22 cellular contexts compared by ENCODE assay signal in the genomic region with DNA sequence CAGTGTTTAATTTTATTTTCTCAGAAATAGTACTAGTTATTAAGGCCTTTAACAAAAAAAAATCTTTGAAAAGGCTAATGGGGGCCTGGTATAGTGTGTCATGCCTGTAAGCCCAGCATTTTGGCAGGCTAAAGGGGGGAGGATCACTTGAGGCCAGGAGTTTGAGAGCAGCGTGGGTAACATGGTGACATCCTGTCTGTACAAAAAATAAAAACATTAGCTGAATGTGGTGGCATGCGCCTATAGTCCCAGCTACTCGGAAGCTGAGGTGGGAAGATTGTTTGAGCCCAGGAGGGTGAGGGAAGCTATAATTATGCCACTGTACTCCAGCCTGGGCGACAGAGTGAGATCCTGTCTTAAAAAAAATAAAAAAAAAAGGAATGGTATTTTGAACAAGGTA.
A peak's percentile ranks its signal among the peaks of the same experiment; 100 is the strongest.
DNase-seq lines count a peak whose midpoint lies in the region; ATAC-seq and TF ChIP-seq lines count a peak whose summit lies in the region.
"Had no signal": no experiment of that assay in that cellular context is flagged by ENCODE, and none has a peak within 500 bp of the region (broad histone marks: within the 10 kb centered on the region; RNA-seq: fewer than 3 reads in every experiment).

No MANE protein-coding gene starts in this region.

- no peaks in the 10 kb centered on the region for H4K20me1 ChIP-seq in neural cell (ENCODE audit: insufficient read depth)

- TF ChIP-seq CTCF in heart right ventricle (IDR thresholded peaks at IDR 0.05) (no peak), neural cell (IDR thresholded peaks at IDR 0.05; ENCODE audit: poor library complexity, severe bottlenecking) (no peak)

- H3K9ac ChIP-seq in neural cell (ENCODE audit: low read length) = no peak overlapping the region

- H3K27ac ChIP-seq in heart right ventricle (no peak overlapping the region), neural cell (ENCODE audit: low read length) (no peak overlapping the region)

- ATAC-seq in activated naive CD8-positive, alpha-beta T cell treated with anti-CD3 and anti-CD28 coated beads, Interleukin-2, amount 50 U/mL, for 24 hours = no peak
- ATAC-seq in heart right ventricle = peak in 5 of 8 donors; percentile 30 to 66 (median 37)
- no peak for ATAC-seq in stimulated activated memory B cell treated with anti-CD40 and anti-IgM and Interleukin-4, amounts not matched to agents 10 μg/mL and 1 μg/mL and 100 μg/mL, for 72 hours
- ATAC-seq: CD8-positive, alpha-beta T cell had no signal

- intact Hi-C loops in heart right ventricle (cut with DNase I) = loop anchor here in 1 of 10 donors (5.0 kb wide), 1 partner anchor 34 kb away; no protein-coding TSS in a partner anchor

- H2AFZ ChIP-seq in neural cell (ENCODE audit: low read depth, low read length) = no peak overlapping the region

- DNase-seq in activated naive CD8-positive, alpha-beta T cell treated with anti-CD3 and anti-CD28 coated beads for 36 hours = no peak
- no peak for DNase-seq in activated naive CD8-positive, alpha-beta T cell treated with anti-CD3 and anti-CD28 coated beads, Interleukin-2, amount 50 U/mL, for 24 hours
- DNase-seq in heart right ventricle = no peak
- DNase-seq in AG20443 (ENCODE audit: low spot score) = no peak
- DNase-seq in HT-29 (ENCODE audit: low spot score) = no peak
- no peak for DNase-seq in DMS53 treated with DMSO at 0.1 percent for 48 hours (lab: John Stamatoyannopoulos, UW; ENCODE audit: unreplicated experiment)
- DNase-seq: 8988T; AML-193; C1 segment of cervical spinal cord; CD8-positive, alpha-beta T cell; DMS53; EL; GF-D8; IMR-90; NCI-H1105; NCI-H146; NCI-H2029; NCI-H2227 treated with DMSO at 0.1 percent for 48 hours; NCI-H510A treated with DMSO at 0.1 percent for 48 hours; NCI-H774 had no signal

- no peaks in the 10 kb centered on the region for H3K36me3 Mint-ChIP-seq in activated naive CD8-positive, alpha-beta T cell treated with anti-CD3 and anti-CD28 coated beads for 36 hours
- H3K36me3 Mint-ChIP-seq in activated naive CD8-positive, alpha-beta T cell treated with anti-CD3 and anti-CD28 coated beads, Interleukin-2, amount 50 U/mL, for 24 hours (ENCODE audit: low read depth) = no peaks in the 10 kb centered on the region
- peaks cover 33% of the 10 kb centered on the region for H3K36me3 Mint-ChIP-seq in stimulated activated memory B cell treated with anti-CD40 and anti-IgM and Interleukin-4, amounts not matched to agents 10 μg/mL and 1 μg/mL and 100 μg/mL, for 72 hours
- H3K36me3 Mint-ChIP-seq: CD8-positive, alpha-beta T cell had no signal

- H3K27ac Mint-ChIP-seq in activated naive CD8-positive, alpha-beta T cell treated with anti-CD3 and anti-CD28 coated beads for 36 hours = peak overlapping the region; percentile 16
- no peak overlapping the region for H3K27ac Mint-ChIP-seq in activated naive CD8-positive, alpha-beta T cell treated with anti-CD3 and anti-CD28 coated beads, Interleukin-2, amount 50 U/mL, for 24 hours
- peak overlapping the region; percentile 14 for H3K27ac Mint-ChIP-seq in stimulated activated memory B cell treated with anti-CD40 and anti-IgM and Interleukin-4, amounts not matched to agents 10 μg/mL and 1 μg/mL and 100 μg/mL, for 72 hours
- H3K27ac Mint-ChIP-seq: CD8-positive, alpha-beta T cell had no signal

- H3K9me2 ChIP-seq in neural cell (ENCODE audit: insufficient read depth, low read length) = no peaks in the 10 kb centered on the region

- no peak for TF ChIP-seq EP300 in neural cell (conservative IDR thresholded peaks at IDR 0.05; ENCODE audit: poor library complexity, severe bottlenecking)

- H3K4me3 ChIP-seq in heart right ventricle (no peak overlapping the region), neural cell (ENCODE audit: low read length) (peak overlapping the region; percentile 70)

- H3K79me2 ChIP-seq in neural cell (replicated peaks; ENCODE audit: insufficient read depth, low read length) = peaks cover 70% of the 10 kb centered on the region

- TF ChIP-seq RAD21 in neural cell (conservative IDR thresholded peaks at IDR 0.05) = no peak

- peaks cover 0 to 80% (median 40%) of the 10 kb centered on the region in 9 donors for H3K4me1 ChIP-seq in heart right ventricle

- no peaks in the 10 kb centered on the region for H3K27me3 ChIP-seq in heart right ventricle
- no peaks in the 10 kb centered on the region for H3K27me3 ChIP-seq in neural cell (ENCODE audit: insufficient read depth, low read depth, low read length)

- H3K36me3 ChIP-seq in heart right ventricle (no peaks in the 10 kb centered on the region), neural cell (ENCODE audit: insufficient read depth, low read length) (no peaks in the 10 kb centered on the region)

- H3K9me3 Mint-ChIP-seq in activated naive CD8-positive, alpha-beta T cell treated with anti-CD3 and anti-CD28 coated beads for 36 hours = no peaks in the 10 kb centered on the region
- no peaks in the 10 kb centered on the region for H3K9me3 Mint-ChIP-seq in activated naive CD8-positive, alpha-beta T cell treated with anti-CD3 and anti-CD28 coated beads, Interleukin-2, amount 50 U/mL, for 24 hours
- no peaks in the 10 kb centered on the region for H3K9me3 Mint-ChIP-seq in stimulated activated memory B cell treated with anti-CD40 and anti-IgM and Interleukin-4, amounts not matched to agents 10 μg/mL and 1 μg/mL and 100 μg/mL, for 72 hours
- H3K9me3 Mint-ChIP-seq: CD8-positive, alpha-beta T cell had no signal

- no peaks in the 10 kb centered on the region for H3K27me3 Mint-ChIP-seq in activated naive CD8-positive, alpha-beta T cell treated with anti-CD3 and anti-CD28 coated beads for 36 hours
- H3K27me3 Mint-ChIP-seq in activated naive CD8-positive, alpha-beta T cell treated with anti-CD3 and anti-CD28 coated beads, Interleukin-2, amount 50 U/mL, for 24 hours = no peaks in the 10 kb centered on the region
- H3K27me3 Mint-ChIP-seq in stimulated activated memory B cell treated with anti-CD40 and anti-IgM and Interleukin-4, amounts not matched to agents 10 μg/mL and 1 μg/mL and 100 μg/mL, for 72 hours = no peaks in the 10 kb centered on the region

- peaks cover 15% of the 10 kb centered on the region for H3K4me1 Mint-ChIP-seq in activated naive CD8-positive, alpha-beta T cell treated with anti-CD3 and anti-CD28 coated beads for 36 hours
- peaks cover 15% of the 10 kb centered on the region for H3K4me1 Mint-ChIP-seq in activated naive CD8-positive, alpha-beta T cell treated with anti-CD3 and anti-CD28 coated beads, Interleukin-2, amount 50 U/mL, for 24 hours
- H3K4me1 Mint-ChIP-seq in stimulated activated memory B cell treated with anti-CD40 and anti-IgM and Interleukin-4, amounts not matched to agents 10 μg/mL and 1 μg/mL and 100 μg/mL, for 72 hours = peaks cover 61% of the 10 kb centered on the region

- peak overlapping the region; percentile 95 for H3K4me2 ChIP-seq in neural cell (ENCODE audit: low read length)

- H3K9me3 ChIP-seq in heart right ventricle (no peaks in the 10 kb centered on the region), neural cell (ENCODE audit: low read length) (no peaks in the 10 kb centered on the region)

- WGBS in heart right ventricle, 2 donors = 48 to 52% methylated on average over 4 of the region's 4 CpGs

- H3F3A ChIP-seq in neural cell (ENCODE audit: insufficient read depth, low read length, poor library complexity, severe bottlenecking) = no peaks in the 10 kb centered on the region

- H3K4me3 Mint-ChIP-seq in activated naive CD8-positive, alpha-beta T cell treated with anti-CD3 and anti-CD28 coated beads for 36 hours = no peak overlapping the region
- no peak overlapping the region for H3K4me3 Mint-ChIP-seq in activated naive CD8-positive, alpha-beta T cell treated with anti-CD3 and anti-CD28 coated beads, Interleukin-2, amount 50 U/mL, for 24 hours
- H3K4me3 Mint-ChIP-seq in stimulated activated memory B cell treated with anti-CD40 and anti-IgM and Interleukin-4, amounts not matched to agents 10 μg/mL and 1 μg/mL and 100 μg/mL, for 72 hours = no peak overlapping the region
- H3K4me3 Mint-ChIP-seq: CD8-positive, alpha-beta T cell had no signal

TF ChIP-seq in neural cell, 6 proteins besides CTCF, POLR2A, EP300 and RAD21:
- TF ChIP-seq SMC3 (conservative IDR thresholded peaks at IDR 0.05; ENCODE audit: poor library complexity) (no peak), EZH2 (IDR thresholded peaks at IDR 0.05; ENCODE audit: borderline replicate concordance, insufficient read depth, low read length, poor library complexity, severe bottlenecking) (no peak), TAF1 (IDR thresholded peaks at IDR 0.05; ENCODE audit: low read depth) (no peak), MXI1 (conservative IDR thresholded peaks at IDR 0.05; ENCODE audit: poor library complexity, severe bottlenecking) (no peak), POLR2AphosphoS5 (IDR thresholded peaks at IDR 0.05) (no peak)
- TF ChIP-seq, protein P1, sequence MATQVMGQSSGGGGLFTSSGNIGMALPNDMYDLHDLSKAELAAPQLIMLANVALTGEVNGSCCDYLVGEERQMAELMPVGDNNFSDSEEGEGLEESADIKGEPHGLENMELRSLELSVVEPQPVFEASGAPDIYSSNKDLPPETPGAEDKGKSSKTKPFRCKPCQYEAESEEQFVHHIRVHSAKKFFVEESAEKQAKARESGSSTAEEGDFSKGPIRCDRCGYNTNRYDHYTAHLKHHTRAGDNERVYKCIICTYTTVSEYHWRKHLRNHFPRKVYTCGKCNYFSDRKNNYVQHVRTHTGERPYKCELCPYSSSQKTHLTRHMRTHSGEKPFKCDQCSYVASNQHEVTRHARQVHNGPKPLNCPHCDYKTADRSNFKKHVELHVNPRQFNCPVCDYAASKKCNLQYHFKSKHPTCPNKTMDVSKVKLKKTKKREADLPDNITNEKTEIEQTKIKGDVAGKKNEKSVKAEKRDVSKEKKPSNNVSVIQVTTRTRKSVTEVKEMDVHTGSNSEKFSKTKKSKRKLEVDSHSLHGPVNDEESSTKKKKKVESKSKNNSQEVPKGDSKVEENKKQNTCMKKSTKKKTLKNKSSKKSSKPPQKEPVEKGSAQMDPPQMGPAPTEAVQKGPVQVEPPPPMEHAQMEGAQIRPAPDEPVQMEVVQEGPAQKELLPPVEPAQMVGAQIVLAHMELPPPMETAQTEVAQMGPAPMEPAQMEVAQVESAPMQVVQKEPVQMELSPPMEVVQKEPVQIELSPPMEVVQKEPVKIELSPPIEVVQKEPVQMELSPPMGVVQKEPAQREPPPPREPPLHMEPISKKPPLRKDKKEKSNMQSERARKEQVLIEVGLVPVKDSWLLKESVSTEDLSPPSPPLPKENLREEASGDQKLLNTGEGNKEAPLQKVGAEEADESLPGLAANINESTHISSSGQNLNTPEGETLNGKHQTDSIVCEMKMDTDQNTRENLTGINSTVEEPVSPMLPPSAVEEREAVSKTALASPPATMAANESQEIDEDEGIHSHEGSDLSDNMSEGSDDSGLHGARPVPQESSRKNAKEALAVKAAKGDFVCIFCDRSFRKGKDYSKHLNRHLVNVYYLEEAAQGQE (IDR thresholded peaks at IDR 0.05; ENCODE audit: borderline replicate concordance) = no peak

Comparison
In these comparisons a context has a peak if more than half of its experiments do, and no peak if none do; other contexts are left out.
1. ATAC-seq: peak in heart right ventricle (5 of 8); none in activated naive CD8-positive, alpha-beta T cell treated with anti-CD3 and anti-CD28 coated beads, Interleukin-2, amount 50 U/mL, for 24 hours (single experiment) and stimulated activated memory B cell treated with anti-CD40 and anti-IgM and Interleukin-4, amounts not matched to agents 10 μg/mL and 1 μg/mL and 100 μg/mL, for 72 hours (single experiment).